9 cellular contexts compared by ENCODE assay signal in genomic region chr5:73170522-73170921, GRCh38. TPM values are rescaled to one million over a fixed set of nuclear protein-coding genes. Genes with fewer than 3 reads are reported as not detected.
DNase-seq lines count a peak whose midpoint lies in the region; ATAC-seq and TF ChIP-seq lines count a peak whose summit lies in the region.
"Had no signal": no experiment of that assay in that cellular context is flagged by ENCODE, and none has a peak within 500 bp of the region (broad histone marks: within the 10 kb centered on the region; RNA-seq: fewer than 3 reads in every experiment).

No MANE protein-coding gene starts in this region.

- H3K9me3 Mint-ChIP-seq in Caco-2 (ENCODE audit: unreplicated experiment), result no peaks in the 10 kb centered on the region
- no peaks in the 10 kb centered on the region for H3K9me3 Mint-ChIP-seq in activated CD8-positive, alpha-beta memory T cell treated with anti-CD3 and anti-CD28 coated beads, Interleukin-2, amount 10 ng/mL, durations not matched to agents 7 days and 5 days (ENCODE audit: low read depth)
- H3K9me3 Mint-ChIP-seq in stimulated activated effector memory CD8-positive, alpha-beta T cell treated with anti-CD3 and anti-CD28 coated beads, Interleukin-12 subunit alpha, Interleukin-12 subunit beta, amount 100 ng/mL, for 72 hours, result no peaks in the 10 kb centered on the region

- peak; percentile 38 to 56 for TF ChIP-seq CTCF in Caco-2 (IDR thresholded peaks at IDR 0.05; ENCODE audit: insufficient read depth in 1 of 2, low read depth in 1 of 2, low read length in 1 of 2, severe bottlenecking in 1 of 2, unreplicated experiment in 1 of 2)

- no peaks in the 10 kb centered on the region for H3K9me3 ChIP-seq in Caco-2

- ATAC-seq in activated CD8-positive, alpha-beta memory T cell treated with anti-CD3 and anti-CD28 coated beads, Interleukin-2, amount 10 ng/mL, durations not matched to agents 7 days and 5 days, result no peak
- no peak for ATAC-seq in stimulated activated effector memory CD8-positive, alpha-beta T cell treated with anti-CD3 and anti-CD28 coated beads, Interleukin-12 subunit alpha, Interleukin-12 subunit beta, amount 100 ng/mL, for 72 hours

- H3K4me3 Mint-ChIP-seq in Caco-2 (ENCODE audit: unreplicated experiment), result no peak overlapping the region
- no peak overlapping the region for H3K4me3 Mint-ChIP-seq in activated CD8-positive, alpha-beta memory T cell treated with anti-CD3 and anti-CD28 coated beads, Interleukin-2, amount 10 ng/mL, durations not matched to agents 7 days and 5 days
- no peak overlapping the region for H3K4me3 Mint-ChIP-seq in stimulated activated effector memory CD8-positive, alpha-beta T cell treated with anti-CD3 and anti-CD28 coated beads, Interleukin-12 subunit alpha, Interleukin-12 subunit beta, amount 100 ng/mL, for 72 hours

- peak in 1 of 2 experiments; percentile 14 for DNase-seq in Caco-2
- peak; percentile 27 for DNase-seq in HCEC 1CT
- DNase-seq in activated CD4-positive, alpha-beta T cell treated with anti-CD3 and anti-CD28 coated beads, Interleukin-2, amount 50 U/mL, for 48 hours, result peak; percentile 17 to 33
- DNase-seq in iris pigment epithelial cell (ENCODE audit: low read depth), result peak; percentile 23
- DNase-seq in activated CD8-positive, alpha-beta memory T cell treated with anti-CD3 and anti-CD28 coated beads, Interleukin-2, amount 10 ng/mL, durations not matched to agents 7 days and 5 days, result no peak
- DNase-seq in caudate nucleus (lab: John Stamatoyannopoulos, UW), result no peak
- DNase-seq in COR-L47 (lab: John Stamatoyannopoulos, UW), result no peak
- no peak for DNase-seq in stimulated activated effector memory CD8-positive, alpha-beta T cell treated with anti-CD3 and anti-CD28 coated beads, Interleukin-12 subunit alpha, Interleukin-12 subunit beta, amount 100 ng/mL, for 72 hours (ENCODE audit: low spot score in 2 of 2)

- H3K36me3 ChIP-seq in Caco-2 (ENCODE audit: control insufficient read depth, insufficient read depth, low read length), result no peaks in the 10 kb centered on the region

- no peak overlapping the region for H3K27ac Mint-ChIP-seq in Caco-2 (ENCODE audit: unreplicated experiment)
- no peak overlapping the region for H3K27ac Mint-ChIP-seq in activated CD8-positive, alpha-beta memory T cell treated with anti-CD3 and anti-CD28 coated beads, Interleukin-2, amount 10 ng/mL, durations not matched to agents 7 days and 5 days
- H3K27ac Mint-ChIP-seq in stimulated activated effector memory CD8-positive, alpha-beta T cell treated with anti-CD3 and anti-CD28 coated beads, Interleukin-12 subunit alpha, Interleukin-12 subunit beta, amount 100 ng/mL, for 72 hours, result no peak overlapping the region

- CTCF ChIA-PET in Caco-2 (lab: Charles Lee), result interaction anchor here (1.1 kb wide), 1 partner anchor 19 kb away, joined by 4 read pairs; no protein-coding TSS in a partner anchor
- CTCF ChIA-PET in activated CD8-positive, alpha-beta memory T cell treated with anti-CD3 and anti-CD28 coated beads, Interleukin-2, amount 10 ng/mL, durations not matched to agents 7 days and 5 days (lab: Charles Lee), result interaction anchor here (1.1 to 1.7 kb wide), 3 partner anchors 10 to 215 kb away, joined by 3 to 6 read pairs (median 5); partner anchors contain the start of gene FCHO2

- H3K27me3 Mint-ChIP-seq in Caco-2 (ENCODE audit: insufficient read depth, unreplicated experiment), result no peaks in the 10 kb centered on the region
- H3K27me3 Mint-ChIP-seq in activated CD8-positive, alpha-beta memory T cell treated with anti-CD3 and anti-CD28 coated beads, Interleukin-2, amount 10 ng/mL, durations not matched to agents 7 days and 5 days, result peaks cover 83% of the 10 kb centered on the region

- intact Hi-C loops in Caco-2 (cut with micrococcal nuclease; ENCODE audit: unreplicated experiment), result no loop called here

- H3K27ac ChIP-seq in caudate nucleus (ENCODE audit: low read depth, low read length), result no peak overlapping the region
- H3K27ac ChIP-seq: VCaP had no signal

- no peak overlapping the region for H3K4me3 ChIP-seq in Caco-2 (ENCODE audit: low read depth, low read length)

- H3K4me1 Mint-ChIP-seq in Caco-2 (ENCODE audit: low read depth, unreplicated experiment), result no peaks in the 10 kb centered on the region
- H3K4me1 Mint-ChIP-seq in activated CD8-positive, alpha-beta memory T cell treated with anti-CD3 and anti-CD28 coated beads, Interleukin-2, amount 10 ng/mL, durations not matched to agents 7 days and 5 days, result no peaks in the 10 kb centered on the region
- no peaks in the 10 kb centered on the region for H3K4me1 Mint-ChIP-seq in stimulated activated effector memory CD8-positive, alpha-beta T cell treated with anti-CD3 and anti-CD28 coated beads, Interleukin-12 subunit alpha, Interleukin-12 subunit beta, amount 100 ng/mL, for 72 hours

- POLR2A ChIA-PET in Caco-2 (lab: Charles Lee), result no interaction called here

- H3K27me3 ChIP-seq in Caco-2 (replicated peaks; ENCODE audit: control insufficient read depth, insufficient read depth, low read length), result peaks cover 2% of the 10 kb centered on the region

- H3K36me3 Mint-ChIP-seq in Caco-2 (ENCODE audit: insufficient read depth, unreplicated experiment), result no peaks in the 10 kb centered on the region
- H3K36me3 Mint-ChIP-seq in activated CD8-positive, alpha-beta memory T cell treated with anti-CD3 and anti-CD28 coated beads, Interleukin-2, amount 10 ng/mL, durations not matched to agents 7 days and 5 days, result no peaks in the 10 kb centered on the region
- no peaks in the 10 kb centered on the region for H3K36me3 Mint-ChIP-seq in stimulated activated effector memory CD8-positive, alpha-beta T cell treated with anti-CD3 and anti-CD28 coated beads, Interleukin-12 subunit alpha, Interleukin-12 subunit beta, amount 100 ng/mL, for 72 hours

- H3K4me1 ChIP-seq in Caco-2, result no peaks in the 10 kb centered on the region

- no TSS peak for BruUV-seq in Caco-2 (replicated peaks; lab: Mats Ljungman, UMichigan)

RNA-seq across cellular contexts. Expression of gene TMEM174, which starts 2.5 kb away (rescaled TPM):
- total RNA-seq in Caco-2 (2022), result not detected in 2 replicates
- not detected for total RNA-seq in activated CD8-positive, alpha-beta memory T cell treated with anti-CD3 and anti-CD28 coated beads, Interleukin-2, amount 10 ng/mL, durations not matched to agents 7 days and 5 days

RNA-seq across cellular contexts. Expression of gene TMEM171, which starts 50.1 kb away (rescaled TPM):
- total RNA-seq in Caco-2 (2022), result 0.86 and 1.2 TPM in 2 replicates
- not detected for total RNA-seq in activated CD8-positive, alpha-beta memory T cell treated with anti-CD3 and anti-CD28 coated beads, Interleukin-2, amount 10 ng/mL, durations not matched to agents 7 days and 5 days

Comparison
In these comparisons a context has a peak if more than half of its experiments do, and no peak if none do; other contexts are left out.
1. DNase-seq: peak in HCEC 1CT (single experiment), activated CD4-positive, alpha-beta T cell treated with anti-CD3 and anti-CD28 coated beads, Interleukin-2, amount 50 U/mL, for 48 hours (2 of 2) and iris pigment epithelial cell (single experiment); none in activated CD8-positive, alpha-beta memory T cell treated with anti-CD3 and anti-CD28 coated beads, Interleukin-2, amount 10 ng/mL, durations not matched to agents 7 days and 5 days (single experiment), caudate nucleus (0 of 61), COR-L47 (single experiment) and stimulated activated effector memory CD8-positive, alpha-beta T cell treated with anti-CD3 and anti-CD28 coated beads, Interleukin-12 subunit alpha, Interleukin-12 subunit beta, amount 100 ng/mL, for 72 hours (0 of 2).